Comparison of ENCODE assay signal across 1 cellular context in genomic region chr1:11806307-11806936, GRCh38.
TF ChIP-seq lines count a peak whose summit lies in the region.

No MANE protein-coding gene starts in this region.

TF ChIP-seq in K562, 482 proteins besides CTCF, POLR2A, EP300 and RAD21 (continued from another document and continues in another):
- no peak for TF ChIP-seq ZNF780A (CRISPR knock-in tag; IDR thresholded peaks at IDR 0.05)
- no peak for TF ChIP-seq MYNN (IDR thresholded peaks at IDR 0.05)
- no peak for TF ChIP-seq MYNN (CRISPR knock-in tag; IDR thresholded peaks at IDR 0.05)
- no peak for TF ChIP-seq NFE2 (IDR thresholded peaks at IDR 0.05; ENCODE audit: low read depth)
- TF ChIP-seq ERF (CRISPR knock-in tag; IDR thresholded peaks at IDR 0.05) = no peak
- peak; percentile 9; the same call in 1 of the 2 replicates for TF ChIP-seq DIDO1 (tag; IDR thresholded peaks at IDR 0.05; ENCODE audit: low read depth)
- TF ChIP-seq ZNF316 (IDR thresholded peaks at IDR 0.05) = no peak
- no peak for TF ChIP-seq ZNF830 (CRISPR knock-in tag; IDR thresholded peaks at IDR 0.05)
- no peak for TF ChIP-seq OTX1 (CRISPR knock-in tag; IDR thresholded peaks at IDR 0.05)
- no peak for TF ChIP-seq PBX2 (CRISPR knock-in tag; IDR thresholded peaks at IDR 0.05; ENCODE audit: low read depth)
- TF ChIP-seq PBX2 (tag; conservative IDR thresholded peaks at IDR 0.05; ENCODE audit: low read depth) = peak; percentile 18; the same call in 1 of the 2 replicates
- TF ChIP-seq POLR3A (IDR thresholded peaks at IDR 0.05; ENCODE audit: borderline replicate concordance, extremely low read depth, insufficient read depth, insufficient read length) = no peak
- no peak for TF ChIP-seq HDAC6 (IDR thresholded peaks at IDR 0.05; ENCODE audit: low read depth, low read length)
- no peak for TF ChIP-seq DDX20 (tag; IDR thresholded peaks at IDR 0.05; ENCODE audit: low read depth)
- no peak for TF ChIP-seq ZBTB8A (IDR thresholded peaks at IDR 0.05; ENCODE audit: partially characterized antibody)
- TF ChIP-seq E2F5 (CRISPR knock-in tag; IDR thresholded peaks at IDR 0.05) = no peak
- TF ChIP-seq FUS (optimal IDR thresholded peaks at IDR 0.05; ENCODE audit: low read depth, low read length) = no peak
- TF ChIP-seq LCOR (CRISPR knock-in tag; IDR thresholded peaks at IDR 0.05) = 0 out of 2 replicates have a peak, but pooled peaks have one; percentile 0
- TF ChIP-seq PHTF2 (CRISPR knock-in tag; IDR thresholded peaks at IDR 0.05) = peak; percentile 24; the same call in 1 of the 2 replicates
- TF ChIP-seq ARID2 (IDR thresholded peaks at IDR 0.05) = no peak
- TF ChIP-seq RFX5 (IDR thresholded peaks at IDR 0.05; ENCODE audit: low read depth, low read length) = no peak
- no peak for TF ChIP-seq SMAD2 (IDR thresholded peaks at IDR 0.05; ENCODE audit: low read depth, low read length)
- TF ChIP-seq NFIC (IDR thresholded peaks at IDR 0.05) = no peak
- TF ChIP-seq ID3 (CRISPR knock-in tag; IDR thresholded peaks at IDR 0.05) = no peak
- TF ChIP-seq ID3 (tag; IDR thresholded peaks at IDR 0.05) = no peak
- TF ChIP-seq RAD51 (IDR thresholded peaks at IDR 0.05; ENCODE audit: borderline replicate concordance, low read depth) = no peak
- no peak for TF ChIP-seq TARDBP (IDR thresholded peaks at IDR 0.05)
- TF ChIP-seq HES1 (IDR thresholded peaks at IDR 0.05; ENCODE audit: low read depth) = no peak
- TF ChIP-seq ZNF384 (IDR thresholded peaks at IDR 0.05; ENCODE audit: low read depth, low read length) = no peak
- peak; percentile 1 for TF ChIP-seq FIP1L1 (IDR thresholded peaks at IDR 0.05; ENCODE audit: low read depth, low read length, poor library complexity, severe bottlenecking)
- no peak for TF ChIP-seq SFPQ (IDR thresholded peaks at IDR 0.05; ENCODE audit: low read depth, low read length)
- 0 out of 2 replicates have a peak, but pooled peaks have one; percentile 25 for TF ChIP-seq MTA2 (IDR thresholded peaks at IDR 0.05; ENCODE audit: low read depth)
- TF ChIP-seq SAFB2 (IDR thresholded peaks at IDR 0.05; ENCODE audit: borderline replicate concordance, low read depth, low read length, severe bottlenecking) = no peak
- no peak for TF ChIP-seq ZFP91 (CRISPR knock-in tag; IDR thresholded peaks at IDR 0.05)
- TF ChIP-seq PRPF4 (IDR thresholded peaks at IDR 0.05; ENCODE audit: insufficient read depth, low read depth, low read length, poor library complexity, severe bottlenecking) = no peak
- no peak for TF ChIP-seq ESRRA (IDR thresholded peaks at IDR 0.05; ENCODE audit: borderline replicate concordance, low read depth)
- TF ChIP-seq HOMEZ (CRISPR knock-in tag; IDR thresholded peaks at IDR 0.05) = no peak
- no peak for TF ChIP-seq NUFIP1 (IDR thresholded peaks at IDR 0.05; ENCODE audit: partially characterized antibody)
- TF ChIP-seq CREB5 (CRISPR knock-in tag; IDR thresholded peaks at IDR 0.05) = no peak
- no peak for TF ChIP-seq ZNF764 (CRISPR knock-in tag; IDR thresholded peaks at IDR 0.05; ENCODE audit: low read depth)
- TF ChIP-seq CBX2 (IDR thresholded peaks at IDR 0.05; ENCODE audit: insufficient read depth, low read length, poor library complexity, severe bottlenecking) = no peak
- TF ChIP-seq NCOA4 (IDR thresholded peaks at IDR 0.05; ENCODE audit: partially characterized antibody) = no peak
- no peak for TF ChIP-seq ARID1B (IDR thresholded peaks at IDR 0.05)
- peak; percentile 7 for TF ChIP-seq HLTF (IDR thresholded peaks at IDR 0.05)
- no peak for TF ChIP-seq ZNF274 (IDR thresholded peaks at IDR 0.05; ENCODE audit: borderline replicate concordance, low read depth, low read length)
- TF ChIP-seq ZNF282 (CRISPR knock-in tag; IDR thresholded peaks at IDR 0.05) = no peak
- TF ChIP-seq ZNF41 (CRISPR knock-in tag; conservative IDR thresholded peaks at IDR 0.05) = no peak
- TF ChIP-seq RBM22 (IDR thresholded peaks at IDR 0.05; ENCODE audit: low read depth, low read length, poor library complexity, severe bottlenecking) = no peak
- TF ChIP-seq HBP1 (CRISPR knock-in tag; IDR thresholded peaks at IDR 0.05) = 0 out of 2 replicates have a peak, but pooled peaks have one; percentile 67
- 0 out of 2 replicates have a peak, but pooled peaks have one; percentile 51 for TF ChIP-seq ZNF668 (CRISPR knock-in tag; IDR thresholded peaks at IDR 0.05)
- TF ChIP-seq CC2D1A (IDR thresholded peaks at IDR 0.05) = 0 out of 2 replicates have a peak, but pooled peaks have one; percentile 41
- no peak; the same call in 1 of the 2 replicates for TF ChIP-seq ZNF511 (CRISPR knock-in tag; IDR thresholded peaks at IDR 0.05)
- no peak for TF ChIP-seq NCOA6 (IDR thresholded peaks at IDR 0.05)
- no peak for TF ChIP-seq ZFP30 (CRISPR knock-in tag; IDR thresholded peaks at IDR 0.05; ENCODE audit: borderline replicate concordance)
- 0 out of 4 replicates have a peak, but pooled peaks of 1 of the 2 experiments have one; percentile 6 for TF ChIP-seq TEAD1 (CRISPR knock-in tag; IDR thresholded peaks at IDR 0.05)
- TF ChIP-seq SMARCA4 (IDR thresholded peaks at IDR 0.05) = 0 out of 2 replicates have a peak, but pooled peaks have one; percentile 24
